In genomic region chr18:79609021-79609461, GRCh38 we compare ENCODE assay signal across 33 cellular contexts.
A peak's percentile ranks its signal among the peaks of the same experiment; 100 is the strongest.
DNase-seq lines count a peak whose midpoint lies in the region; ATAC-seq and TF ChIP-seq lines count a peak whose summit lies in the region.
"Had no signal": no experiment of that assay in that cellular context is flagged by ENCODE, and none has a peak within 500 bp of the region (broad histone marks: within the 10 kb centered on the region; RNA-seq: fewer than 3 reads in every experiment).

No MANE protein-coding gene starts in this region.

- CTCF ChIA-PET in activated CD8-positive, alpha-beta T cell treated with anti-CD3 and anti-CD28 coated beads for 36 hours (lab: Charles Lee) = no interaction called here

- DNase-seq in heart left ventricle (peak in 4 of 5 donors; percentile 4 to 26 (median 16)), left cardiac atrium (no peak), coronary artery (ENCODE audit: low spot score) (peak; percentile 43), mesenteric fat pad (ENCODE audit: low spot score) (peak; percentile 51), upper lobe of right lung (peak; percentile 59), RPMI8226 (no peak), substantia nigra (lab: John Stamatoyannopoulos, UW) (no peak)
- DNase-seq in activated CD8-positive, alpha-beta T cell treated with anti-CD3 and anti-CD28 coated beads for 36 hours = no peak
- DNase-seq: activated CD4-positive, alpha-beta T cell treated with anti-CD3 and anti-CD28 coated beads, Interleukin-2, amount 10 ng/mL, durations not matched to agents 7 days and 5 days; activated naive CD4-positive, alpha-beta T cell treated with Interleukin-2 at 50 U/mL for 16 hours; activated T-cell treated with anti-CD3 and anti-CD28 coated beads, Interleukin-2, amount 50 U/mL, for 48 hours; DMS153; GOT3; immature natural killer cell; KBM-7; midbrain; naive B cell; NCI-H1092; NCI-H1694 treated with DMSO at 0.1 percent for 48 hours; NCI-H82; stimulated activated CD4-positive, alpha-beta T cell treated with anti-CD3 and anti-CD28 coated beads, Interleukin-2, amount 100 ng/mL, for 24 hours; stimulated activated CD8-positive, alpha-beta memory T cell treated with anti-CD3 and anti-CD28 coated beads, Interleukin-4, amount 100 ng/mL, for 48 hours; T1000 had no signal

- no peak overlapping the region for H3K4me3 Mint-ChIP-seq in activated CD8-positive, alpha-beta T cell treated with anti-CD3 and anti-CD28 coated beads for 36 hours
- H3K4me3 Mint-ChIP-seq: activated CD4-positive, alpha-beta T cell treated with anti-CD3 and anti-CD28 coated beads, Interleukin-2, amount 10 ng/mL, durations not matched to agents 7 days and 5 days; B cell; brain; immature natural killer cell; naive B cell; stimulated activated naive CD8-positive, alpha-beta T cell treated with anti-CD3 and anti-CD28 coated beads, Interleukin-15, Interleukin-2, amounts not matched to agents 100 ng/mL and 50 ng/mL, for 24 hours had no signal

- H3K36me3 ChIP-seq in heart left ventricle (no peaks in the 10 kb centered on the region), upper lobe of right lung (no peaks in the 10 kb centered on the region)
- H3K36me3 ChIP-seq: adrenal gland, gastroesophageal sphincter, SJSA1, uterus had no signal

- H3K27me3 ChIP-seq in heart left ventricle (peaks cover 0 to 2% (median 0%) of the 10 kb centered on the region in 9 donors), upper lobe of right lung (no peaks in the 10 kb centered on the region)
- H3K27me3 ChIP-seq: SJSA1, uterus had no signal

- no peaks in the 10 kb centered on the region for H3K9me3 ChIP-seq in heart left ventricle
- no peaks in the 10 kb centered on the region for H3K9me3 ChIP-seq in upper lobe of right lung
- H3K9me3 ChIP-seq: adrenal gland, gastroesophageal sphincter, SJSA1, uterus had no signal

- intact Hi-C loops in heart left ventricle (cut with DNase I) (no loop called here), left cardiac atrium (cut with DNase I) (no loop called here), upper lobe of right lung (cut with DNase I) (no loop called here)
- intact Hi-C loops in activated CD8-positive, alpha-beta T cell treated with anti-CD3 and anti-CD28 coated beads for 36 hours (cut with micrococcal nuclease) = no loop called here

- no peak overlapping the region for H3K27ac Mint-ChIP-seq in activated CD8-positive, alpha-beta T cell treated with anti-CD3 and anti-CD28 coated beads for 36 hours
- H3K27ac Mint-ChIP-seq: activated CD4-positive, alpha-beta T cell treated with anti-CD3 and anti-CD28 coated beads, Interleukin-2, amount 10 ng/mL, durations not matched to agents 7 days and 5 days; B cell; immature natural killer cell; stimulated activated naive CD8-positive, alpha-beta T cell treated with anti-CD3 and anti-CD28 coated beads, Interleukin-15, Interleukin-2, amounts not matched to agents 100 ng/mL and 50 ng/mL, for 24 hours had no signal

- H3K4me1 Mint-ChIP-seq in activated CD8-positive, alpha-beta T cell treated with anti-CD3 and anti-CD28 coated beads for 36 hours (ENCODE audit: low read depth) = no peaks in the 10 kb centered on the region
- H3K4me1 Mint-ChIP-seq: activated CD4-positive, alpha-beta T cell treated with anti-CD3 and anti-CD28 coated beads, Interleukin-2, amount 10 ng/mL, durations not matched to agents 7 days and 5 days; B cell; immature natural killer cell had no signal

- H3K4me3 ChIP-seq in heart left ventricle = no peak overlapping the region
- no peak overlapping the region for H3K4me3 ChIP-seq in coronary artery
- no peak overlapping the region for H3K4me3 ChIP-seq in upper lobe of right lung
- H3K4me3 ChIP-seq: adrenal gland, gastroesophageal sphincter, GM12878, SJSA1, uterus had no signal

- no peak overlapping the region for H3K27ac ChIP-seq in heart left ventricle
- no peak overlapping the region for H3K27ac ChIP-seq in coronary artery
- H3K27ac ChIP-seq in upper lobe of right lung = no peak overlapping the region
- no peak overlapping the region for H3K27ac ChIP-seq in substantia nigra (ENCODE audit: low read depth, low read length, poor library complexity, severe bottlenecking)
- H3K27ac ChIP-seq: adrenal gland, gastroesophageal sphincter, SJSA1, uterus, VCaP had no signal

- H3K36me3 Mint-ChIP-seq in activated CD8-positive, alpha-beta T cell treated with anti-CD3 and anti-CD28 coated beads for 36 hours (ENCODE audit: low read depth) = no peaks in the 10 kb centered on the region
- H3K36me3 Mint-ChIP-seq: brain, immature natural killer cell, naive B cell had no signal

- ATAC-seq in heart left ventricle (no peak), left cardiac atrium (no peak), upper lobe of right lung (no peak)
- no peak for ATAC-seq in activated CD8-positive, alpha-beta T cell treated with anti-CD3 and anti-CD28 coated beads for 36 hours
- ATAC-seq: gastroesophageal sphincter, GM12878, left lobe of liver had no signal

- H3K9me3 Mint-ChIP-seq in activated CD8-positive, alpha-beta T cell treated with anti-CD3 and anti-CD28 coated beads for 36 hours = no peaks in the 10 kb centered on the region
- H3K9me3 Mint-ChIP-seq: activated CD4-positive, alpha-beta T cell treated with anti-CD3 and anti-CD28 coated beads, Interleukin-2, amount 10 ng/mL, durations not matched to agents 7 days and 5 days; immature natural killer cell; naive B cell; stimulated activated naive CD8-positive, alpha-beta T cell treated with anti-CD3 and anti-CD28 coated beads, Interleukin-15, Interleukin-2, amounts not matched to agents 100 ng/mL and 50 ng/mL, for 24 hours had no signal

- TF ChIP-seq POLR2A in heart left ventricle (IDR thresholded peaks at IDR 0.05) = no peak

- H3K27me3 Mint-ChIP-seq in activated CD8-positive, alpha-beta T cell treated with anti-CD3 and anti-CD28 coated beads for 36 hours = no peaks in the 10 kb centered on the region
- H3K27me3 Mint-ChIP-seq: activated CD4-positive, alpha-beta T cell treated with anti-CD3 and anti-CD28 coated beads, Interleukin-2, amount 10 ng/mL, durations not matched to agents 7 days and 5 days; stimulated activated naive CD8-positive, alpha-beta T cell treated with anti-CD3 and anti-CD28 coated beads, Interleukin-15, Interleukin-2, amounts not matched to agents 100 ng/mL and 50 ng/mL, for 24 hours had no signal

- TF ChIP-seq CTCF in heart left ventricle (IDR thresholded peaks at IDR 0.05) (no peak), coronary artery (IDR thresholded peaks at IDR 0.05) (no peak), upper lobe of right lung (IDR thresholded peaks at IDR 0.05) (no peak)
- no peak for TF ChIP-seq CTCF in activated CD8-positive, alpha-beta T cell treated with anti-CD3 and anti-CD28 coated beads for 36 hours (IDR thresholded peaks at IDR 0.05)

- H3K4me1 ChIP-seq in heart left ventricle (peaks cover 0 to 14% (median 4%) of the 10 kb centered on the region in 12 donors), upper lobe of right lung (no peaks in the 10 kb centered on the region)
- H3K4me1 ChIP-seq: adrenal gland, gastroesophageal sphincter, uterus had no signal

- POLR2A ChIA-PET in activated CD8-positive, alpha-beta T cell treated with anti-CD3 and anti-CD28 coated beads for 36 hours (lab: Charles Lee) = no interaction called here

- WGBS in heart left ventricle, 4 donors = 78 to 85% (median 83%) methylated on average over 10 to 11 of the region's 11 CpGs

Comparison
In these comparisons a context has a peak if more than half of its experiments do, and no peak if none do; other contexts are left out.
1. DNase-seq: peak in heart left ventricle (4 of 5), coronary artery (single experiment), mesenteric fat pad (single experiment) and upper lobe of right lung (single experiment); none in left cardiac atrium (single experiment), activated CD8-positive, alpha-beta T cell treated with anti-CD3 and anti-CD28 coated beads for 36 hours (single experiment), RPMI8226 (single experiment) and substantia nigra (0 of 49).